2 cellular contexts compared by ENCODE assay signal in the genomic region with DNA sequence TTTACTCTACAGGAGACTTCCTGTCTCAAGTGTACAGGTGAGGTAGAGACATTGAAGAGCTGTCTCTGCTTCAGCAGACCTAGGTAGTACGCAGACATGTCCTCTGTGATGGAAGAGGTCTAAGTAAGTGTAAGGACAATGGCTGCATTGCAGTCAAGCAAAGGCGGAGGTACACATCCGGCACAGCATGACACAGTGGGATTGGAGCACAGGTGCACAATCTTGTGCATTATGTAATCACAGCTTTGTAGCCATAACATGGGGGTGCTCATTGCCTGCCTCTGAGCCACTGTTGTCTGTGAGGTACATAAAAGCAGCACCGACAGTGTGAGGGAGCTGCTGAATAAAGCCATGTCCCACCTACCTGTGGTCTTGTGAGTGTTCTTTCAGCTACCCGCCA.
TF ChIP-seq lines count a peak whose summit lies in the region.

No MANE protein-coding gene starts in this region.

TF ChIP-seq in GM23338, 12 proteins besides CTCF, POLR2A, EP300 and RAD21 (continues in another document):
- TF ChIP-seq EZH2phosphoT487 (IDR thresholded peaks at IDR 0.05; ENCODE audit: unreplicated experiment) (no peak), CREB1 (CRISPR knock-in tag; IDR thresholded peaks at IDR 0.05; ENCODE audit: low read depth) (no peak), NANOG (IDR thresholded peaks at IDR 0.05; ENCODE audit: borderline replicate concordance) (no peak), STAT1 (IDR thresholded peaks at IDR 0.05; ENCODE audit: unreplicated experiment) (no peak), ZNF331 (CRISPR knock-in tag; IDR thresholded peaks at IDR 0.05; ENCODE audit: low read depth) (no peak), EZH2 (IDR thresholded peaks at IDR 0.05; ENCODE audit: low read depth, unreplicated experiment) (no peak), ZNF114 (CRISPR knock-in tag; IDR thresholded peaks at IDR 0.05) (no peak), POLR2AphosphoS5 (IDR thresholded peaks at IDR 0.05; ENCODE audit: low read depth) (no peak)
- TF ChIP-seq, protein P1, sequence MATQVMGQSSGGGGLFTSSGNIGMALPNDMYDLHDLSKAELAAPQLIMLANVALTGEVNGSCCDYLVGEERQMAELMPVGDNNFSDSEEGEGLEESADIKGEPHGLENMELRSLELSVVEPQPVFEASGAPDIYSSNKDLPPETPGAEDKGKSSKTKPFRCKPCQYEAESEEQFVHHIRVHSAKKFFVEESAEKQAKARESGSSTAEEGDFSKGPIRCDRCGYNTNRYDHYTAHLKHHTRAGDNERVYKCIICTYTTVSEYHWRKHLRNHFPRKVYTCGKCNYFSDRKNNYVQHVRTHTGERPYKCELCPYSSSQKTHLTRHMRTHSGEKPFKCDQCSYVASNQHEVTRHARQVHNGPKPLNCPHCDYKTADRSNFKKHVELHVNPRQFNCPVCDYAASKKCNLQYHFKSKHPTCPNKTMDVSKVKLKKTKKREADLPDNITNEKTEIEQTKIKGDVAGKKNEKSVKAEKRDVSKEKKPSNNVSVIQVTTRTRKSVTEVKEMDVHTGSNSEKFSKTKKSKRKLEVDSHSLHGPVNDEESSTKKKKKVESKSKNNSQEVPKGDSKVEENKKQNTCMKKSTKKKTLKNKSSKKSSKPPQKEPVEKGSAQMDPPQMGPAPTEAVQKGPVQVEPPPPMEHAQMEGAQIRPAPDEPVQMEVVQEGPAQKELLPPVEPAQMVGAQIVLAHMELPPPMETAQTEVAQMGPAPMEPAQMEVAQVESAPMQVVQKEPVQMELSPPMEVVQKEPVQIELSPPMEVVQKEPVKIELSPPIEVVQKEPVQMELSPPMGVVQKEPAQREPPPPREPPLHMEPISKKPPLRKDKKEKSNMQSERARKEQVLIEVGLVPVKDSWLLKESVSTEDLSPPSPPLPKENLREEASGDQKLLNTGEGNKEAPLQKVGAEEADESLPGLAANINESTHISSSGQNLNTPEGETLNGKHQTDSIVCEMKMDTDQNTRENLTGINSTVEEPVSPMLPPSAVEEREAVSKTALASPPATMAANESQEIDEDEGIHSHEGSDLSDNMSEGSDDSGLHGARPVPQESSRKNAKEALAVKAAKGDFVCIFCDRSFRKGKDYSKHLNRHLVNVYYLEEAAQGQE (IDR thresholded peaks at IDR 0.05; ENCODE audit: unreplicated experiment): no peak
- TF ChIP-seq, protein P2, sequence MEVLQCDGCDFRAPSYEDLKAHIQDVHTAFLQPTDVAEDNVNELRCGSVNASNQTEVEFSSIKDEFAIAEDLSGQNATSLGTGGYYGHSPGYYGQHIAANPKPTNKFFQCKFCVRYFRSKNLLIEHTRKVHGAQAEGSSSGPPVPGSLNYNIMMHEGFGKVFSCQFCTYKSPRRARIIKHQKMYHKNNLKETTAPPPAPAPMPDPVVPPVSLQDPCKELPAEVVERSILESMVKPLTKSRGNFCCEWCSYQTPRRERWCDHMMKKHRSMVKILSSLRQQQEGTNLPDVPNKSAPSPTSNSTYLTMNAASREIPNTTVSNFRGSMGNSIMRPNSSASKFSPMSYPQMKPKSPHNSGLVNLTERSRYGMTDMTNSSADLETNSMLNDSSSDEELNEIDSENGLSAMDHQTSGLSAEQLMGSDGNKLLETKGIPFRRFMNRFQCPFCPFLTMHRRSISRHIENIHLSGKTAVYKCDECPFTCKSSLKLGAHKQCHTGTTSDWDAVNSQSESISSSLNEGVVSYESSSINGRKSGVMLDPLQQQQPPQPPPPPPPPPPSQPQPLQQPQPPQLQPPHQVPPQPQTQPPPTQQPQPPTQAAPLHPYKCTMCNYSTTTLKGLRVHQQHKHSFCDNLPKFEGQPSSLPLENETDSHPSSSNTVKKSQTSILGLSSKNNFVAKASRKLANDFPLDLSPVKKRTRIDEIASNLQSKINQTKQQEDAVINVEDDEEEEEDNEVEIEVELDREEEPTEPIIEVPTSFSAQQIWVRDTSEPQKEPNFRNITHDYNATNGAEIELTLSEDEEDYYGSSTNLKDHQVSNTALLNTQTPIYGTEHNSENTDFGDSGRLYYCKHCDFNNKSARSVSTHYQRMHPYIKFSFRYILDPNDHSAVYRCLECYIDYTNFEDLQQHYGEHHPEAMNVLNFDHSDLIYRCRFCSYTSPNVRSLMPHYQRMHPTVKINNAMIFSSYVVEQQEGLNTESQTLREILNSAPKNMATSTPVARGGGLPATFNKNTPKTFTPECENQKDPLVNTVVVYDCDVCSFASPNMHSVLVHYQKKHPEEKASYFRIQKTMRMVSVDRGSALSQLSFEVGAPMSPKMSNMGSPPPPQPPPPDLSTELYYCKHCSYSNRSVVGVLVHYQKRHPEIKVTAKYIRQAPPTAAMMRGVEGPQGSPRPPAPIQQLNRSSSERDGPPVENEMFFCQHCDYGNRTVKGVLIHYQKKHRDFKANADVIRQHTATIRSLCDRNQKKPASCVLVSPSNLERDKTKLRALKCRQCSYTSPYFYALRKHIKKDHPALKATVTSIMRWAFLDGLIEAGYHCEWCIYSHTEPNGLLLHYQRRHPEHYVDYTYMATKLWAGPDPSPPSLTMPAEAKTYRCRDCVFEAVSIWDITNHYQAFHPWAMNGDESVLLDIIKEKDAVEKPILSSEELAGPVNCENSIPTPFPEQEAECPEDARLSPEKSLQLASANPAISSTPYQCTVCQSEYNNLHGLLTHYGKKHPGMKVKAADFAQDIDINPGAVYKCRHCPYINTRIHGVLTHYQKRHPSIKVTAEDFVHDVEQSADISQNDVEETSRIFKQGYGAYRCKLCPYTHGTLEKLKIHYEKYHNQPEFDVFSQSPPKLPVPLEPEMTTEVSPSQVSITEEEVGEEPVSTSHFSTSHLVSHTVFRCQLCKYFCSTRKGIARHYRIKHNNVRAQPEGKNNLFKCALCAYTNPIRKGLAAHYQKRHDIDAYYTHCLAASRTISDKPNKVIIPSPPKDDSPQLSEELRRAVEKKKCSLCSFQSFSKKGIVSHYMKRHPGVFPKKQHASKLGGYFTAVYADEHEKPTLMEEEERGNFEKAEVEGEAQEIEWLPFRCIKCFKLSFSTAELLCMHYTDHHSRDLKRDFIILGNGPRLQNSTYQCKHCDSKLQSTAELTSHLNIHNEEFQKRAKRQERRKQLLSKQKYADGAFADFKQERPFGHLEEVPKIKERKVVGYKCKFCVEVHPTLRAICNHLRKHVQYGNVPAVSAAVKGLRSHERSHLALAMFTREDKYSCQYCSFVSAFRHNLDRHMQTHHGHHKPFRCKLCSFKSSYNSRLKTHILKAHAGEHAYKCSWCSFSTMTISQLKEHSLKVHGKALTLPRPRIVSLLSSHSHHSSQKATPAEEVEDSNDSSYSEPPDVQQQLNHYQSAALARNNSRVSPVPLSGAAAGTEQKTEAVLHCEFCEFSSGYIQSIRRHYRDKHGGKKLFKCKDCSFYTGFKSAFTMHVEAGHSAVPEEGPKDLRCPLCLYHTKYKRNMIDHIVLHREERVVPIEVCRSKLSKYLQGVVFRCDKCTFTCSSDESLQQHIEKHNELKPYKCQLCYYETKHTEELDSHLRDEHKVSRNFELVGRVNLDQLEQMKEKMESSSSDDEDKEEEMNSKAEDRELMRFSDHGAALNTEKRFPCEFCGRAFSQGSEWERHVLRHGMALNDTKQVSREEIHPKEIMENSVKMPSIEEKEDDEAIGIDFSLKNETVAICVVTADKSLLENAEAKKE (CRISPR knock-in tag; IDR thresholded peaks at IDR 0.05): no peak

TF ChIP-seq in H1, 55 proteins besides CTCF, POLR2A, EP300 and RAD21:
- TF ChIP-seq, protein P3, sequence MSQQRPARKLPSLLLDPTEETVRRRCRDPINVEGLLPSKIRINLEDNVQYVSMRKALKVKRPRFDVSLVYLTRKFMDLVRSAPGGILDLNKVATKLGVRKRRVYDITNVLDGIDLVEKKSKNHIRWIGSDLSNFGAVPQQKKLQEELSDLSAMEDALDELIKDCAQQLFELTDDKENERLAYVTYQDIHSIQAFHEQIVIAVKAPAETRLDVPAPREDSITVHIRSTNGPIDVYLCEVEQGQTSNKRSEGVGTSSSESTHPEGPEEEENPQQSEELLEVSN (IDR thresholded peaks at IDR 0.05): no peak
- TF ChIP-seq, protein P4, sequence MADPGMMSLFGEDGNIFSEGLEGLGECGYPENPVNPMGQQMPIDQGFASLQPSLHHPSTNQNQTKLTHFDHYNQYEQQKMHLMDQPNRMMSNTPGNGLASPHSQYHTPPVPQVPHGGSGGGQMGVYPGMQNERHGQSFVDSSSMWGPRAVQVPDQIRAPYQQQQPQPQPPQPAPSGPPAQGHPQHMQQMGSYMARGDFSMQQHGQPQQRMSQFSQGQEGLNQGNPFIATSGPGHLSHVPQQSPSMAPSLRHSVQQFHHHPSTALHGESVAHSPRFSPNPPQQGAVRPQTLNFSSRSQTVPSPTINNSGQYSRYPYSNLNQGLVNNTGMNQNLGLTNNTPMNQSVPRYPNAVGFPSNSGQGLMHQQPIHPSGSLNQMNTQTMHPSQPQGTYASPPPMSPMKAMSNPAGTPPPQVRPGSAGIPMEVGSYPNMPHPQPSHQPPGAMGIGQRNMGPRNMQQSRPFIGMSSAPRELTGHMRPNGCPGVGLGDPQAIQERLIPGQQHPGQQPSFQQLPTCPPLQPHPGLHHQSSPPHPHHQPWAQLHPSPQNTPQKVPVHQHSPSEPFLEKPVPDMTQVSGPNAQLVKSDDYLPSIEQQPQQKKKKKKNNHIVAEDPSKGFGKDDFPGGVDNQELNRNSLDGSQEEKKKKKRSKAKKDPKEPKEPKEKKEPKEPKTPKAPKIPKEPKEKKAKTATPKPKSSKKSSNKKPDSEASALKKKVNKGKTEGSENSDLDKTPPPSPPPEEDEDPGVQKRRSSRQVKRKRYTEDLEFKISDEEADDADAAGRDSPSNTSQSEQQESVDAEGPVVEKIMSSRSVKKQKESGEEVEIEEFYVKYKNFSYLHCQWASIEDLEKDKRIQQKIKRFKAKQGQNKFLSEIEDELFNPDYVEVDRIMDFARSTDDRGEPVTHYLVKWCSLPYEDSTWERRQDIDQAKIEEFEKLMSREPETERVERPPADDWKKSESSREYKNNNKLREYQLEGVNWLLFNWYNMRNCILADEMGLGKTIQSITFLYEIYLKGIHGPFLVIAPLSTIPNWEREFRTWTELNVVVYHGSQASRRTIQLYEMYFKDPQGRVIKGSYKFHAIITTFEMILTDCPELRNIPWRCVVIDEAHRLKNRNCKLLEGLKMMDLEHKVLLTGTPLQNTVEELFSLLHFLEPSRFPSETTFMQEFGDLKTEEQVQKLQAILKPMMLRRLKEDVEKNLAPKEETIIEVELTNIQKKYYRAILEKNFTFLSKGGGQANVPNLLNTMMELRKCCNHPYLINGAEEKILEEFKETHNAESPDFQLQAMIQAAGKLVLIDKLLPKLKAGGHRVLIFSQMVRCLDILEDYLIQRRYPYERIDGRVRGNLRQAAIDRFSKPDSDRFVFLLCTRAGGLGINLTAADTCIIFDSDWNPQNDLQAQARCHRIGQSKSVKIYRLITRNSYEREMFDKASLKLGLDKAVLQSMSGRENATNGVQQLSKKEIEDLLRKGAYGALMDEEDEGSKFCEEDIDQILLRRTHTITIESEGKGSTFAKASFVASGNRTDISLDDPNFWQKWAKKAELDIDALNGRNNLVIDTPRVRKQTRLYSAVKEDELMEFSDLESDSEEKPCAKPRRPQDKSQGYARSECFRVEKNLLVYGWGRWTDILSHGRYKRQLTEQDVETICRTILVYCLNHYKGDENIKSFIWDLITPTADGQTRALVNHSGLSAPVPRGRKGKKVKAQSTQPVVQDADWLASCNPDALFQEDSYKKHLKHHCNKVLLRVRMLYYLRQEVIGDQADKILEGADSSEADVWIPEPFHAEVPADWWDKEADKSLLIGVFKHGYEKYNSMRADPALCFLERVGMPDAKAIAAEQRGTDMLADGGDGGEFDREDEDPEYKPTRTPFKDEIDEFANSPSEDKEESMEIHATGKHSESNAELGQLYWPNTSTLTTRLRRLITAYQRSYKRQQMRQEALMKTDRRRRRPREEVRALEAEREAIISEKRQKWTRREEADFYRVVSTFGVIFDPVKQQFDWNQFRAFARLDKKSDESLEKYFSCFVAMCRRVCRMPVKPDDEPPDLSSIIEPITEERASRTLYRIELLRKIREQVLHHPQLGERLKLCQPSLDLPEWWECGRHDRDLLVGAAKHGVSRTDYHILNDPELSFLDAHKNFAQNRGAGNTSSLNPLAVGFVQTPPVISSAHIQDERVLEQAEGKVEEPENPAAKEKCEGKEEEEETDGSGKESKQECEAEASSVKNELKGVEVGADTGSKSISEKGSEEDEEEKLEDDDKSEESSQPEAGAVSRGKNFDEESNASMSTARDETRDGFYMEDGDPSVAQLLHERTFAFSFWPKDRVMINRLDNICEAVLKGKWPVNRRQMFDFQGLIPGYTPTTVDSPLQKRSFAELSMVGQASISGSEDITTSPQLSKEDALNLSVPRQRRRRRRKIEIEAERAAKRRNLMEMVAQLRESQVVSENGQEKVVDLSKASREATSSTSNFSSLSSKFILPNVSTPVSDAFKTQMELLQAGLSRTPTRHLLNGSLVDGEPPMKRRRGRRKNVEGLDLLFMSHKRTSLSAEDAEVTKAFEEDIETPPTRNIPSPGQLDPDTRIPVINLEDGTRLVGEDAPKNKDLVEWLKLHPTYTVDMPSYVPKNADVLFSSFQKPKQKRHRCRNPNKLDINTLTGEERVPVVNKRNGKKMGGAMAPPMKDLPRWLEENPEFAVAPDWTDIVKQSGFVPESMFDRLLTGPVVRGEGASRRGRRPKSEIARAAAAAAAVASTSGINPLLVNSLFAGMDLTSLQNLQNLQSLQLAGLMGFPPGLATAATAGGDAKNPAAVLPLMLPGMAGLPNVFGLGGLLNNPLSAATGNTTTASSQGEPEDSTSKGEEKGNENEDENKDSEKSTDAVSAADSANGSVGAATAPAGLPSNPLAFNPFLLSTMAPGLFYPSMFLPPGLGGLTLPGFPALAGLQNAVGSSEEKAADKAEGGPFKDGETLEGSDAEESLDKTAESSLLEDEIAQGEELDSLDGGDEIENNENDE (IDR thresholded peaks at IDR 0.05; ENCODE audit: insufficient replicate concordance, low read length): no peak
- TF ChIP-seq SIX5 (IDR thresholded peaks at IDR 0.05; ENCODE audit: low read depth, low read length) (no peak), JUND (IDR thresholded peaks at IDR 0.05; ENCODE audit: low read length) (no peak), SIN3A (conservative IDR thresholded peaks at IDR 0.05 in 1 of 2, IDR thresholded peaks at IDR 0.05 in 1 of 2; ENCODE audit: low read depth in 1 of 2, low read length in 2 of 2) (no peak), TBP (IDR thresholded peaks at IDR 0.05; ENCODE audit: low read depth, low read length) (no peak), HDAC6 (IDR thresholded peaks at IDR 0.05; ENCODE audit: low read depth, low read length) (no peak), RFX5 (IDR thresholded peaks at IDR 0.05; ENCODE audit: borderline replicate concordance, low read depth, low read length) (no peak), KDM1A (IDR thresholded peaks at IDR 0.05; ENCODE audit: borderline replicate concordance, low read length) (no peak), RXRA (IDR thresholded peaks at IDR 0.05; ENCODE audit: insufficient read depth, low read depth, low read length) (no peak), SP2 (IDR thresholded peaks at IDR 0.05; ENCODE audit: low read length) (no peak), CREB1 (IDR thresholded peaks at IDR 0.05) (no peak), SRF (IDR thresholded peaks at IDR 0.05; ENCODE audit: low read depth, low read length) (no peak), TAF7 (optimal IDR thresholded peaks at IDR 0.05; ENCODE audit: borderline replicate concordance, low read depth, low read length) (no peak), BRCA1 (IDR thresholded peaks at IDR 0.05; ENCODE audit: low read depth, low read length) (no peak), ZNF274 (IDR thresholded peaks at IDR 0.05; ENCODE audit: borderline replicate concordance, extremely low read depth, low read length) (no peak), JUN (IDR thresholded peaks at IDR 0.05; ENCODE audit: low read depth, low read length) (no peak), MAFK (IDR thresholded peaks at IDR 0.05; ENCODE audit: low read depth, low read length) (no peak)
- TF ChIP-seq, protein P5, sequence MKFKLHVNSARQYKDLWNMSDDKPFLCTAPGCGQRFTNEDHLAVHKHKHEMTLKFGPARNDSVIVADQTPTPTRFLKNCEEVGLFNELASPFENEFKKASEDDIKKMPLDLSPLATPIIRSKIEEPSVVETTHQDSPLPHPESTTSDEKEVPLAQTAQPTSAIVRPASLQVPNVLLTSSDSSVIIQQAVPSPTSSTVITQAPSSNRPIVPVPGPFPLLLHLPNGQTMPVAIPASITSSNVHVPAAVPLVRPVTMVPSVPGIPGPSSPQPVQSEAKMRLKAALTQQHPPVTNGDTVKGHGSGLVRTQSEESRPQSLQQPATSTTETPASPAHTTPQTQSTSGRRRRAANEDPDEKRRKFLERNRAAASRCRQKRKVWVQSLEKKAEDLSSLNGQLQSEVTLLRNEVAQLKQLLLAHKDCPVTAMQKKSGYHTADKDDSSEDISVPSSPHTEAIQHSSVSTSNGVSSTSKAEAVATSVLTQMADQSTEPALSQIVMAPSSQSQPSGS (IDR thresholded peaks at IDR 0.05; ENCODE audit: low read length): no peak
TF ChIP-seq in H1: peak in this region for 0.
